In genomic region chr6:44855562-44856494, GRCh38 we compare ENCODE assay signal across 16 cellular contexts.
DNase-seq lines count a peak whose midpoint lies in the region; ATAC-seq, FAIRE-seq and TF ChIP-seq lines count a peak whose summit lies in the region.
"Had no signal": no experiment of that assay in that cellular context is flagged by ENCODE, and none has a peak within 500 bp of the region (broad histone marks: within the 10 kb centered on the region; RNA-seq: fewer than 3 reads in every experiment).

No MANE protein-coding gene starts in this region.

- H3K9me3 ChIP-seq in BLaER1, result no peaks in the 10 kb centered on the region
- H3K9me3 ChIP-seq: esophagus muscularis mucosa, neutrophil had no signal

- H3K27ac Mint-ChIP-seq in chondrocyte (ENCODE audit: unreplicated experiment), result peak overlapping the region; percentile 25
- H3K27ac Mint-ChIP-seq in naive thymus-derived CD8-positive, alpha-beta T cell, result peak overlapping the region in 8 of 10 donors; percentile 16 to 72 (median 56)
- H3K27ac Mint-ChIP-seq: activated T-cell treated with anti-CD3 and anti-CD28 coated beads, Interleukin-2, amount 50 U/mL, for 24 hours; stimulated activated naive CD8-positive, alpha-beta T cell treated with anti-CD3 and anti-CD28 coated beads, Interleukin-15, Interleukin-2, amounts not matched to agents 100 ng/mL and 50 ng/mL, for 24 hours had no signal

- no peaks in the 10 kb centered on the region for H3K27me3 ChIP-seq in BLaER1
- H3K27me3 ChIP-seq: esophagus muscularis mucosa, neutrophil had no signal

- H3K27ac ChIP-seq in BLaER1, result no peak overlapping the region
- H3K27ac ChIP-seq: neutrophil had no signal

- no peak overlapping the region for H3K4me3 ChIP-seq in BLaER1
- H3K4me3 ChIP-seq: esophagus muscularis mucosa had no signal

- no peak for TF ChIP-seq RAD21 in Ishikawa (IDR thresholded peaks at IDR 0.05; ENCODE audit: low read depth)

- no peak for TF ChIP-seq CTCF in chondrocyte (IDR thresholded peaks at IDR 0.05)

- TF ChIP-seq POLR2A in GM12891 (IDR thresholded peaks at IDR 0.05; ENCODE audit: low read depth, low read length), result no peak

- FAIRE-seq in GM12891 (lab: Jason Lieb, UNC), result no peak

- no peaks in the 10 kb centered on the region for H3K9me3 Mint-ChIP-seq in chondrocyte (ENCODE audit: low read depth)
- H3K9me3 Mint-ChIP-seq in naive thymus-derived CD8-positive, alpha-beta T cell, result no peaks in the 10 kb centered on the region
- H3K9me3 Mint-ChIP-seq: activated T-cell treated with anti-CD3 and anti-CD28 coated beads, Interleukin-2, amount 50 U/mL, for 24 hours; stimulated activated naive CD8-positive, alpha-beta T cell treated with anti-CD3 and anti-CD28 coated beads, Interleukin-15, Interleukin-2, amounts not matched to agents 100 ng/mL and 50 ng/mL, for 24 hours had no signal

- no peak for DNase-seq in chondrocyte (ENCODE audit: low spot score)
- DNase-seq in naive thymus-derived CD8-positive, alpha-beta T cell, result no peak
- no peak for DNase-seq in GM12891 (ENCODE audit: insufficient read length, low spot score)
- DNase-seq in SIG-M5 (lab: John Stamatoyannopoulos, UW), result no peak
- DNase-seq: activated T-cell treated with anti-CD3 and anti-CD28 coated beads, Interleukin-2, amount 50 U/mL, for 24 hours; Kasumi-1; NCI-H510A; SHP77 had no signal

- no peaks in the 10 kb centered on the region for H4K20me1 ChIP-seq in BLaER1

- H3K36me3 ChIP-seq in BLaER1, result no peaks in the 10 kb centered on the region
- H3K36me3 ChIP-seq: esophagus muscularis mucosa, neutrophil had no signal

- H3K4me3 Mint-ChIP-seq in chondrocyte (ENCODE audit: unreplicated experiment), result no peak overlapping the region
- H3K4me3 Mint-ChIP-seq in naive thymus-derived CD8-positive, alpha-beta T cell, result peak overlapping the region in 4 of 10 donors; percentile 2 to 36 (median 11)
- H3K4me3 Mint-ChIP-seq: activated T-cell treated with anti-CD3 and anti-CD28 coated beads, Interleukin-2, amount 50 U/mL, for 24 hours; stimulated activated naive CD8-positive, alpha-beta T cell treated with anti-CD3 and anti-CD28 coated beads, Interleukin-15, Interleukin-2, amounts not matched to agents 100 ng/mL and 50 ng/mL, for 24 hours had no signal

- peak overlapping the region; percentile 48 for H3K4me2 ChIP-seq in BLaER1

- H3K4me1 Mint-ChIP-seq in chondrocyte (ENCODE audit: low read depth), result peaks cover 26% of the 10 kb centered on the region
- H3K4me1 Mint-ChIP-seq in naive thymus-derived CD8-positive, alpha-beta T cell, result peaks cover 20 to 66% (median 49%) of the 10 kb centered on the region in 4 donors

- H3K4me1 ChIP-seq in BLaER1, result peaks cover 13% of the 10 kb centered on the region

- ATAC-seq in naive thymus-derived CD8-positive, alpha-beta T cell, result no peak
- ATAC-seq in HG02938 (IDR thresholded peaks at IDR 0.05; ENCODE audit: unreplicated experiment) (no peak), HG03280 (IDR thresholded peaks at IDR 0.05; ENCODE audit: unreplicated experiment) (no peak)
- ATAC-seq: activated CD4-positive, CD25-positive, alpha-beta regulatory T cell treated with anti-CD3 and anti-CD28 coated beads, Interleukin-2, amount 50 U/mL, for 24 hours had no signal

- no peak for TF ChIP-seq EP300 in Ishikawa (IDR thresholded peaks at IDR 0.05; ENCODE audit: borderline replicate concordance)

- H3K9ac ChIP-seq in BLaER1, result no peak overlapping the region

- POLR2A ChIA-PET in naive thymus-derived CD8-positive, alpha-beta T cell (lab: Charles Lee), result no interaction called here

- H3K36me3 Mint-ChIP-seq in chondrocyte (ENCODE audit: low read depth), result no peaks in the 10 kb centered on the region
- H3K36me3 Mint-ChIP-seq in naive thymus-derived CD8-positive, alpha-beta T cell, result peaks cover 0 to 20% (median 0%) of the 10 kb centered on the region in 3 donors

- H3K27me3 Mint-ChIP-seq in chondrocyte (ENCODE audit: low read depth), result no peaks in the 10 kb centered on the region
- H3K27me3 Mint-ChIP-seq in naive thymus-derived CD8-positive, alpha-beta T cell, result no peaks in the 10 kb centered on the region
- H3K27me3 Mint-ChIP-seq: activated T-cell treated with anti-CD3 and anti-CD28 coated beads, Interleukin-2, amount 50 U/mL, for 24 hours; stimulated activated naive CD8-positive, alpha-beta T cell treated with anti-CD3 and anti-CD28 coated beads, Interleukin-15, Interleukin-2, amounts not matched to agents 100 ng/mL and 50 ng/mL, for 24 hours had no signal

TF ChIP-seq in Ishikawa, 13 proteins besides CTCF, POLR2A, EP300 and RAD21:
- TF ChIP-seq NFIC (IDR thresholded peaks at IDR 0.05) (peak; percentile 48), CEBPB (IDR thresholded peaks at IDR 0.05) (no peak)

TF ChIP-seq in GM12891, 5 proteins besides CTCF, POLR2A, EP300 and RAD21:
- TF ChIP-seq SPI1 (IDR thresholded peaks at IDR 0.05; ENCODE audit: low read depth, low read length), result no peak
- TF ChIP-seq POLR2AphosphoS5 (IDR thresholded peaks at IDR 0.05; ENCODE audit: low read depth, low read length), result no peak
- TF ChIP-seq PAX5 (IDR thresholded peaks at IDR 0.05; ENCODE audit: insufficient read depth, low read length, severe bottlenecking), result no peak
- no peak for TF ChIP-seq POU2F2 (IDR thresholded peaks at IDR 0.05; ENCODE audit: low read depth, low read length)
